ENCODE assay signal across 9 cellular contexts in the genomic region with DNA sequence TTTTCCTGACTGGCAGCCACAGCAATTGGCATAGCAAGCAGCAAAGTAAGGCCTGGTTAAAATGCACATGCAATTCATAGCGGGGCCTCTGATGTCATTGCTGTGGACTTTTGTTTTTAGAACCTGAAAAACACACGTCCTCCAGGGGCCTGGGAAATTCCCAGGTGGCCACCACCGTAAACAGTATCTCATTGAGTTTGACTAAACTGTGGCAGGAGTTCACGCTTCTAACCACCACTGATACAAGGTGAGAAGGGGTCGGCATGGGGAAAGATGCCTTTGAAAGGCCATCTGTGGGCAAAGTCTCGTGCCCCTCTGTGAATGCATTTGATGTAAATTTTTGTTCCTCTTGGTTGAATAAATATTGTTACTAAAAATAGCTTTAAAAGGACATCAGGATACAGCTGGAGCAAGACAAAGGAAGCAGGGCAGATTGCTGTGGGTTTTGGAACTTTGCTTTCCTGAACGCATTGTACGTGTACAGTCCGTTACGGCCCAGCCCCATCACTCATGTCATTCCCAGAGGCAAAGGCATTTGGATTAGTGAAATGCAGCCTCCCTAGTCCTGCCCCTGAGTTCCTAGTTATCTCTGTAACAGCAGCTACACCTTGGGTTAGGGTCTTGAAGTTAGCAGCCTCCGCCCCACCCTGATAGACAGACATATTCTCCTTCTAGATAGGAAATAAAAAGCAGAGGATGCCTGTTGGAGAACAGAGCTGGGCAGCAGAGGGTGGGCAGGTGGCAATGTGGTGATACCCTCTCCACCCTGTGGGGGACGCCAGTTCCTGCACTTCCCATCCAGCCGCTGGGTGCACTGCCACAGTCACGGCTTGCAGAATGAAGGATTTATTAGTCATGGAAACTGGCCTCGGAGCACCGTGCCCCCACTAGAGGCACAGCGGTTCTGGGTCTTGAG.
DNase-seq lines count a peak whose midpoint lies in the region; ATAC-seq lines count a peak whose summit lies in the region.
"Had no signal": no experiment of that assay in that cellular context is flagged by ENCODE, and none has a peak within 500 bp of the region (broad histone marks: within the 10 kb centered on the region; RNA-seq: fewer than 3 reads in every experiment).

No MANE protein-coding gene starts in this region.

- intact Hi-C loops in activated T-helper 2 cell treated with anti-CD3 and anti-CD28 coated beads, Interferon-gamma antibody, Interleukin-2, Interleukin-4, amounts not matched to agents 10 μg/mL and 5 μg/mL and 100 μg/mL, durations not matched to agents 14 hours and 24 hours and 36 hours (cut with micrococcal nuclease), result loop anchor here (2.0 to 10.0 kb wide), 8 partner anchors 32 to 1186 kb away; a partner anchor contains a TSS

- DNase-seq in DMS 273 (lab: John Stamatoyannopoulos, UW; ENCODE audit: unreplicated experiment), result peak; percentile 10
- DNase-seq in DMS 273 treated with DMSO at 0.1 percent for 48 hours (lab: John Stamatoyannopoulos, UW), result no peak
- peak; percentile 42 for DNase-seq in activated T-helper 2 cell treated with anti-CD3 and anti-CD28 coated beads, Interferon-gamma antibody, Interleukin-2, Interleukin-4, amounts not matched to agents 10 μg/mL and 5 μg/mL and 100 μg/mL, durations not matched to agents 14 hours and 24 hours and 36 hours (ENCODE audit: low spot score)
- peak; percentile 44 for DNase-seq in mesendoderm
- DNase-seq in GM23248, result no peak
- no peak for DNase-seq in DMS114 treated with DMSO at 0.1 percent for 48 hours (lab: John Stamatoyannopoulos, UW; ENCODE audit: unreplicated experiment)

- no peaks in the 10 kb centered on the region for H3K27me3 Mint-ChIP-seq in activated T-helper 2 cell treated with anti-CD3 and anti-CD28 coated beads, Interferon-gamma antibody, Interleukin-2, Interleukin-4, amounts not matched to agents 10 μg/mL and 5 μg/mL and 100 μg/mL, durations not matched to agents 14 hours and 24 hours and 36 hours (ENCODE audit: low read depth)

- H3K9ac ChIP-seq in mesendoderm (ENCODE audit: low read length) (no peak overlapping the region), GM23248 (no peak overlapping the region)

- H3K9me2 ChIP-seq in GM23248 (ENCODE audit: insufficient read depth), result no peaks in the 10 kb centered on the region

- no peak overlapping the region for H4K8ac ChIP-seq in mesendoderm (ENCODE audit: low read depth, low read length)

- ATAC-seq in GM19463 (IDR thresholded peaks at IDR 0.05; ENCODE audit: unreplicated experiment), result peak; percentile 56
- peak; percentile 35 for ATAC-seq in HG03469 (IDR thresholded peaks at IDR 0.05; ENCODE audit: unreplicated experiment)

- H3K27me3 ChIP-seq in mesendoderm (ENCODE audit: insufficient read depth, low read length, poor library complexity) (no peaks in the 10 kb centered on the region), GM23248 (replicated peaks; ENCODE audit: insufficient read depth) (no peaks in the 10 kb centered on the region)

- H3K4me3 ChIP-seq in mesendoderm (ENCODE audit: low read length) (no peak overlapping the region), GM23248 (no peak overlapping the region)

- peaks cover 3% of the 10 kb centered on the region for H3K36me3 Mint-ChIP-seq in activated T-helper 2 cell treated with anti-CD3 and anti-CD28 coated beads, Interferon-gamma antibody, Interleukin-2, Interleukin-4, amounts not matched to agents 10 μg/mL and 5 μg/mL and 100 μg/mL, durations not matched to agents 14 hours and 24 hours and 36 hours (ENCODE audit: low read depth)

- H3K4me2 ChIP-seq in mesendoderm (ENCODE audit: low read length) (no peak overlapping the region), GM23248 (ENCODE audit: unreplicated experiment) (no peak overlapping the region)

- H3K9me3 ChIP-seq in GM23248 (ENCODE audit: low read depth), result no peaks in the 10 kb centered on the region

- no peaks in the 10 kb centered on the region for H3F3A ChIP-seq in GM23248 (ENCODE audit: insufficient read depth)

- H3K4me1 Mint-ChIP-seq in activated T-helper 2 cell treated with anti-CD3 and anti-CD28 coated beads, Interferon-gamma antibody, Interleukin-2, Interleukin-4, amounts not matched to agents 10 μg/mL and 5 μg/mL and 100 μg/mL, durations not matched to agents 14 hours and 24 hours and 36 hours (ENCODE audit: low read depth), result peaks cover 63% of the 10 kb centered on the region

- H2BK120ac ChIP-seq in mesendoderm (ENCODE audit: low read depth, low read length), result no peak overlapping the region

- peak overlapping the region; percentile 24 for H3K4me3 Mint-ChIP-seq in activated T-helper 2 cell treated with anti-CD3 and anti-CD28 coated beads, Interferon-gamma antibody, Interleukin-2, Interleukin-4, amounts not matched to agents 10 μg/mL and 5 μg/mL and 100 μg/mL, durations not matched to agents 14 hours and 24 hours and 36 hours (ENCODE audit: low read depth)

- H2AK5ac ChIP-seq in mesendoderm (ENCODE audit: low read length), result no peak overlapping the region

- no peaks in the 10 kb centered on the region for H3K9me3 Mint-ChIP-seq in activated T-helper 2 cell treated with anti-CD3 and anti-CD28 coated beads, Interferon-gamma antibody, Interleukin-2, Interleukin-4, amounts not matched to agents 10 μg/mL and 5 μg/mL and 100 μg/mL, durations not matched to agents 14 hours and 24 hours and 36 hours

- no peaks in the 10 kb centered on the region for H3K79me2 ChIP-seq in mesendoderm (ENCODE audit: control insufficient read depth, insufficient read depth, low read length)
- H3K79me2 ChIP-seq in GM23248 (ENCODE audit: insufficient read depth), result no peaks in the 10 kb centered on the region

- no CpG with 5 or more reads among the region's 17 CpGs for WGBS in mesendoderm (ENCODE audit: extremely low coverage, insufficient coverage, low lambda C conversion rate)
- 95% methylated on average over 17 of the region's 17 CpGs for WGBS in GM23248 (ENCODE audit: low coverage in 1 of 2, low lambda C conversion rate in 2 of 2, missing lambda C conversion rate in 2 of 2), 2 experiments

- H3K4ac ChIP-seq in mesendoderm (ENCODE audit: low read depth, low read length), result no peak overlapping the region

- H3K56ac ChIP-seq in mesendoderm (ENCODE audit: low read length), result no peak overlapping the region

- no peak overlapping the region for H2BK15ac ChIP-seq in mesendoderm (replicated peaks; ENCODE audit: low read depth)

- H3K18ac ChIP-seq in mesendoderm (ENCODE audit: low read length), result no peak overlapping the region

- no peak overlapping the region for H4K5ac ChIP-seq in mesendoderm (ENCODE audit: low read length)

- H4K20me1 ChIP-seq in GM23248 (ENCODE audit: insufficient read depth), result no peaks in the 10 kb centered on the region; the same call in 1 of the 2 replicates

- H3K27ac ChIP-seq in mesendoderm (ENCODE audit: low read depth, low read length) (no peak overlapping the region), GM23248 (no peak overlapping the region)
- H3K27ac ChIP-seq: 22Rv1 had no signal

- H3K79me1 ChIP-seq in mesendoderm (ENCODE audit: low read length), result no peaks in the 10 kb centered on the region

- no peak overlapping the region for H3K23ac ChIP-seq in mesendoderm (ENCODE audit: low read length)

- H3K27ac Mint-ChIP-seq in activated T-helper 2 cell treated with anti-CD3 and anti-CD28 coated beads, Interferon-gamma antibody, Interleukin-2, Interleukin-4, amounts not matched to agents 10 μg/mL and 5 μg/mL and 100 μg/mL, durations not matched to agents 14 hours and 24 hours and 36 hours, result peak overlapping the region; percentile 92

- H3K4me1 ChIP-seq in mesendoderm (ENCODE audit: control insufficient read depth, low read depth, low read length), result peaks cover 2% of the 10 kb centered on the region
- no peaks in the 10 kb centered on the region for H3K4me1 ChIP-seq in GM23248 (ENCODE audit: insufficient read depth)

- H2BK5ac ChIP-seq in mesendoderm (ENCODE audit: low read length), result no peak overlapping the region

- in situ Hi-C loops in GM23248 (cut with MboI), result no loop called here

- no peaks in the 10 kb centered on the region for H3K36me3 ChIP-seq in mesendoderm (ENCODE audit: control insufficient read depth, insufficient read depth, low read length)
- no peaks in the 10 kb centered on the region for H3K36me3 ChIP-seq in GM23248 (ENCODE audit: low read depth)

- no peak overlapping the region for H2AFZ ChIP-seq in GM23248

Comparison
In these comparisons a context has a peak if more than half of its experiments do, and no peak if none do; other contexts are left out.
1. DNase-seq: peak in DMS 273 (single experiment), activated T-helper 2 cell treated with anti-CD3 and anti-CD28 coated beads, Interferon-gamma antibody, Interleukin-2, Interleukin-4, amounts not matched to agents 10 μg/mL and 5 μg/mL and 100 μg/mL, durations not matched to agents 14 hours and 24 hours and 36 hours (single experiment) and mesendoderm (single experiment); none in DMS 273 treated with DMSO at 0.1 percent for 48 hours (single experiment), GM23248 (single experiment) and DMS114 treated with DMSO at 0.1 percent for 48 hours (single experiment).